11 cellular contexts compared by ENCODE assay signal in genomic region chr1:22055463-22055862, GRCh38. TPM values are rescaled to one million over a fixed set of nuclear protein-coding genes. Genes with fewer than 3 reads are reported as not detected.
DNase-seq lines count a peak whose midpoint lies in the region; ATAC-seq lines count a peak whose summit lies in the region.
"Had no signal": no experiment of that assay in that cellular context is flagged by ENCODE, and none has a peak within 500 bp of the region (broad histone marks: within the 10 kb centered on the region; RNA-seq: fewer than 3 reads in every experiment).

No MANE protein-coding gene starts in this region.

- DNase-seq in activated T-cell treated with anti-CD3 and anti-CD28 coated beads, Interleukin-2, amount 50 U/mL, for 72 hours: no peak
- no peak for DNase-seq in activated T-cell treated with anti-CD3 and anti-CD28 coated beads, Interleukin-2, amount 50 U/mL, for 1 hour
- no peak for DNase-seq in activated CD8-positive, alpha-beta T cell treated with anti-CD3 and anti-CD28 coated beads, Interleukin-2, amount 10 ng/mL, durations not matched to agents 7 days and 5 days
- DNase-seq in left lobe of liver (ENCODE audit: low spot score) (peak; percentile 31), NCI-H1048 (lab: John Stamatoyannopoulos, UW) (no peak), NCI-H82 (lab: John Stamatoyannopoulos, UW) (no peak), D341Med (ENCODE audit: low spot score) (no peak)
- peak; percentile 5 for DNase-seq in stimulated activated naive CD8-positive, alpha-beta T cell treated with anti-CD3 and anti-CD28 coated beads, Interleukin-15, Interleukin-2, amounts not matched to agents 100 U/mL and 50 U/mL, for 24 hours
- DNase-seq: left ventricle myocardium superior, NCI-H187 treated with DMSO at 0.1 percent for 48 hours had no signal

- no peaks in the 10 kb centered on the region for H3K27me3 Mint-ChIP-seq in activated T-cell treated with anti-CD3 and anti-CD28 coated beads, Interleukin-2, amount 50 U/mL, for 72 hours (ENCODE audit: low read depth)
- H3K27me3 Mint-ChIP-seq in activated CD8-positive, alpha-beta T cell treated with anti-CD3 and anti-CD28 coated beads, Interleukin-2, amount 10 ng/mL, durations not matched to agents 7 days and 5 days (ENCODE audit: low read depth): no peaks in the 10 kb centered on the region

- CTCF ChIA-PET in activated CD8-positive, alpha-beta T cell treated with anti-CD3 and anti-CD28 coated beads, Interleukin-2, amount 10 ng/mL, durations not matched to agents 7 days and 5 days (lab: Charles Lee): interaction anchor here (1.4 to 15.9 kb wide), 4 partner anchors 16 to 44 kb away, joined by 3 to 210 read pairs (median 32); no protein-coding TSS in a partner anchor

- H3K36me3 Mint-ChIP-seq in activated T-cell treated with anti-CD3 and anti-CD28 coated beads, Interleukin-2, amount 50 U/mL, for 72 hours (ENCODE audit: insufficient read depth in 2 of 2): peaks cover 18 to 47% of the 10 kb centered on the region in 2 donors
- peaks cover 56% of the 10 kb centered on the region for H3K36me3 Mint-ChIP-seq in activated CD8-positive, alpha-beta T cell treated with anti-CD3 and anti-CD28 coated beads, Interleukin-2, amount 10 ng/mL, durations not matched to agents 7 days and 5 days (ENCODE audit: low read depth)

- peaks cover 74% of the 10 kb centered on the region for H3K4me1 Mint-ChIP-seq in activated T-cell treated with anti-CD3 and anti-CD28 coated beads, Interleukin-2, amount 50 U/mL, for 72 hours (ENCODE audit: low read depth)
- H3K4me1 Mint-ChIP-seq in activated CD8-positive, alpha-beta T cell treated with anti-CD3 and anti-CD28 coated beads, Interleukin-2, amount 10 ng/mL, durations not matched to agents 7 days and 5 days (ENCODE audit: low read depth): peaks cover 66% of the 10 kb centered on the region

- peak overlapping the region; percentile 78 to 89 for H3K4me3 Mint-ChIP-seq in activated T-cell treated with anti-CD3 and anti-CD28 coated beads, Interleukin-2, amount 50 U/mL, for 72 hours
- peak overlapping the region; percentile 67 for H3K4me3 Mint-ChIP-seq in activated CD8-positive, alpha-beta T cell treated with anti-CD3 and anti-CD28 coated beads, Interleukin-2, amount 10 ng/mL, durations not matched to agents 7 days and 5 days

- H3K27ac Mint-ChIP-seq in activated T-cell treated with anti-CD3 and anti-CD28 coated beads, Interleukin-2, amount 50 U/mL, for 72 hours: peak overlapping the region; percentile 80
- peak overlapping the region; percentile 37 for H3K27ac Mint-ChIP-seq in activated CD8-positive, alpha-beta T cell treated with anti-CD3 and anti-CD28 coated beads, Interleukin-2, amount 10 ng/mL, durations not matched to agents 7 days and 5 days

- POLR2A ChIA-PET in activated CD8-positive, alpha-beta T cell treated with anti-CD3 and anti-CD28 coated beads, Interleukin-2, amount 10 ng/mL, durations not matched to agents 7 days and 5 days (lab: Charles Lee): interaction anchor here (0.6 to 14.0 kb wide), 7 partner anchors 10 to 410 kb away, joined by 3 to 310 read pairs (median 6); no protein-coding TSS in a partner anchor

- ATAC-seq in activated T-cell treated with anti-CD3 and anti-CD28 coated beads, Interleukin-2, amount 50 U/mL, for 72 hours (replicated peaks in 1 of 2): no peak
- no peak for ATAC-seq in activated CD8-positive, alpha-beta T cell treated with anti-CD3 and anti-CD28 coated beads, Interleukin-2, amount 10 ng/mL, durations not matched to agents 7 days and 5 days
- ATAC-seq in left lobe of liver: no peak
- ATAC-seq in stimulated activated naive CD8-positive, alpha-beta T cell treated with anti-CD3 and anti-CD28 coated beads, Interleukin-15, Interleukin-2, amounts not matched to agents 100 U/mL and 50 U/mL, for 24 hours: no peak
- ATAC-seq: left ventricle myocardium superior had no signal

- H3K9me3 Mint-ChIP-seq in activated T-cell treated with anti-CD3 and anti-CD28 coated beads, Interleukin-2, amount 50 U/mL, for 72 hours: no peaks in the 10 kb centered on the region
- no peaks in the 10 kb centered on the region for H3K9me3 Mint-ChIP-seq in activated CD8-positive, alpha-beta T cell treated with anti-CD3 and anti-CD28 coated beads, Interleukin-2, amount 10 ng/mL, durations not matched to agents 7 days and 5 days (ENCODE audit: insufficient read depth)

RNA-seq across cellular contexts. Expression of gene CDC42, which starts 3.0 kb away (rescaled TPM):
- total RNA-seq in activated T-cell treated with anti-CD3 and anti-CD28 coated beads, Interleukin-2, amount 50 U/mL, for 72 hours: 100 to 1,000 TPM; 292 to 349 TPM
- total RNA-seq in activated CD8-positive, alpha-beta T cell treated with anti-CD3 and anti-CD28 coated beads, Interleukin-2, amount 10 ng/mL, durations not matched to agents 7 days and 5 days: 100 to 1,000 TPM; 365 to 389 TPM
- 69.8 TPM for total RNA-seq in left lobe of liver

RNA-seq across cellular contexts. Expression of gene CELA3A, which starts 54.0 kb away (rescaled TPM):
- total RNA-seq in activated T-cell treated with anti-CD3 and anti-CD28 coated beads, Interleukin-2, amount 50 U/mL, for 72 hours: not detected
- total RNA-seq in activated CD8-positive, alpha-beta T cell treated with anti-CD3 and anti-CD28 coated beads, Interleukin-2, amount 10 ng/mL, durations not matched to agents 7 days and 5 days: not detected
- 13.4 TPM for total RNA-seq in left lobe of liver
- total RNA-seq: left ventricle myocardium superior, temporal lobe had no signal

Comparison
In these comparisons a context has a peak if more than half of its experiments do, and no peak if none do; other contexts are left out.
1. DNase-seq: peak in left lobe of liver (single experiment) and stimulated activated naive CD8-positive, alpha-beta T cell treated with anti-CD3 and anti-CD28 coated beads, Interleukin-15, Interleukin-2, amounts not matched to agents 100 U/mL and 50 U/mL, for 24 hours (single experiment); none in activated T-cell treated with anti-CD3 and anti-CD28 coated beads, Interleukin-2, amount 50 U/mL, for 72 hours (0 of 2), activated T-cell treated with anti-CD3 and anti-CD28 coated beads, Interleukin-2, amount 50 U/mL, for 1 hour (single experiment), activated CD8-positive, alpha-beta T cell treated with anti-CD3 and anti-CD28 coated beads, Interleukin-2, amount 10 ng/mL, durations not matched to agents 7 days and 5 days (single experiment), NCI-H1048 (single experiment), NCI-H82 (single experiment) and D341Med (single experiment).
2. RNA of gene CELA3A, which starts 54.0 kb away (total RNA-seq): 13.4 TPM in left lobe of liver (single experiment); not detected in activated T-cell treated with anti-CD3 and anti-CD28 coated beads, Interleukin-2, amount 50 U/mL, for 72 hours and not detected in activated CD8-positive, alpha-beta T cell treated with anti-CD3 and anti-CD28 coated beads, Interleukin-2, amount 10 ng/mL, durations not matched to agents 7 days and 5 days; every median in the first group is over 10 times any median in the second.